In the genomic region with DNA sequence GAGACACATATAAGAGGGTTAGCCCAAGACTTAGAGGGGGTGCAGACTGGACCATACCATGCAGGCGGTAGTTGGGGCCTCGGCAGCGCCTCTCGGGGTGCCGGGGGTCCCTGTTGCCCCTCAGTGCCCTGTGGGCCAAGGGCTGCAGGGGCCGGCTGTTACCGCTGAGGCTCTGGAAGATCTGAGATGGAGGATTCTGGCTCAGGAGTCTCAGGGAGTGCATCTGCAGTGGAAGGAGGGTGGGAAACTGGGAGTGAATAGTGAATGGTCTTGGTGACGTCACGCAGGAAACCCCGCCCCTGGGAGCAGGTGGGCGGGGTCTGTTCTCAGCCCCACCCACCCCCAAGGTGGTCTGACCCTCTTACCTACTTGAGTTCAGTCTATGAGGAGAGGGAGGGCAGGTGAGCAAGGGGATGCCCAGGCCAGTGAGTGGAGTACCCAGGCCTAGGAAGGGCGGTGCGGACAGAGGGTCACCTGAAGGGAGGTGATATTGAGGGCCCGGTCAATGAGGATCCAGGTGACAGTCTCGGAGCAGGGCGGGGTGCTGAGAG, we compare ENCODE assay signal across 1 cellular context.
TF ChIP-seq lines count a peak whose summit lies in the region.

No MANE protein-coding gene starts in this region.

TF ChIP-seq in H1, 55 proteins besides CTCF, POLR2A, EP300 and RAD21:
- no peak for TF ChIP-seq BACH1 (IDR thresholded peaks at IDR 0.05; ENCODE audit: low read length)
- 0 out of 2 replicates have a peak, but pooled peaks have one; percentile 42 for TF ChIP-seq TAF1 (IDR thresholded peaks at IDR 0.05; ENCODE audit: low read depth, low read length)
- no peak for TF ChIP-seq SIN3A (conservative IDR thresholded peaks at IDR 0.05 in 1 of 2, IDR thresholded peaks at IDR 0.05 in 1 of 2; ENCODE audit: low read depth in 1 of 2, low read length in 2 of 2)
- TF ChIP-seq RNF2 (IDR thresholded peaks at IDR 0.05; ENCODE audit: borderline replicate concordance, low read depth, low read length, missing control alignments, poor library complexity, severe bottlenecking), result no peak
- no peak for TF ChIP-seq CHD7 (IDR thresholded peaks at IDR 0.05; ENCODE audit: insufficient replicate concordance, low read length)
- TF ChIP-seq CREB1 (IDR thresholded peaks at IDR 0.05), result peak; percentile 78
- no peak for TF ChIP-seq ASH2L (IDR thresholded peaks at IDR 0.05; ENCODE audit: low read length)
- no peak for TF ChIP-seq CHD1 (IDR thresholded peaks at IDR 0.05; ENCODE audit: low read depth, low read length)
- no peak for TF ChIP-seq CBX5 (IDR thresholded peaks at IDR 0.05; ENCODE audit: low read depth, low read length)
- TF ChIP-seq SUZ12 (IDR thresholded peaks at IDR 0.05; ENCODE audit: low read length), result no peak
- no peak for TF ChIP-seq HDAC2 (IDR thresholded peaks at IDR 0.05; ENCODE audit: borderline replicate concordance in 1 of 2, low read depth in 2 of 2, low read length in 2 of 2)
